In the genomic region with DNA sequence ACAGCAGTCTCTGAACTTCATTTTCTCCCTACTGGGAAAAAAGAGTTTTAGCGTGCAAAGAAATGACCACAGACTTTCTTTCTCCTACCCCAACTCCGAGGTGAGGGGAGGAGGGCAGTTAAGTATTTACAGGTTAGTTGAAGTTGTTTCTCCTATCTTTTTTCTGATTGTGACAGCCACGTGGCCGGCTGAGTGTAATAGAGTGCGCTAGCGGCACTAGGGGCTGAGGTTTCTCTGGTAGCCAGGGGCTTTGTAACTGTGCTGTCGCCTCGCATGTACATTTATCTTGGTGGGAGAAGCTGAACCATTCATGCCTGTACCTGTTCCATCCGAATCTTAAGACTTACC, we compare ENCODE assay signal across 8 cellular contexts. TPM values are rescaled to one million over a fixed set of nuclear protein-coding genes. Genes with fewer than 3 reads are reported as not detected.
DNase-seq lines count a peak whose midpoint lies in the region; ATAC-seq and TF ChIP-seq lines count a peak whose summit lies in the region.

No MANE protein-coding gene starts in this region.

- H3K9me3 Mint-ChIP-seq in Calu3 (ENCODE audit: low read depth, unreplicated experiment) (no peaks in the 10 kb centered on the region), osteocyte (ENCODE audit: unreplicated experiment) (peaks cover 1% of the 10 kb centered on the region)
- H3K9me3 Mint-ChIP-seq in activated CD4-positive, alpha-beta memory T cell treated with anti-CD3 and anti-CD28 coated beads for 36 hours, result no peaks in the 10 kb centered on the region

- TF ChIP-seq CTCF in Calu3 (IDR thresholded peaks at IDR 0.05; ENCODE audit: unreplicated experiment) (no peak), osteocyte (IDR thresholded peaks at IDR 0.05) (no peak)

- no TSS peak for BruUV-seq in Calu3 (replicated peaks; lab: Mats Ljungman, UMichigan)

- no peak for TF ChIP-seq POLR2A in erythroblast (IDR thresholded peaks at IDR 0.05; ENCODE audit: low read length)

- H3K27me3 Mint-ChIP-seq in Calu3 (ENCODE audit: unreplicated experiment) (no peaks in the 10 kb centered on the region), osteocyte (ENCODE audit: unreplicated experiment) (no peaks in the 10 kb centered on the region)
- H3K27me3 Mint-ChIP-seq in activated CD4-positive, alpha-beta memory T cell treated with anti-CD3 and anti-CD28 coated beads for 36 hours, result no peaks in the 10 kb centered on the region

- CTCF ChIA-PET in Calu3 (lab: Charles Lee), result no interaction called here
- CTCF ChIA-PET in activated CD4-positive, alpha-beta memory T cell treated with anti-CD3 and anti-CD28 coated beads for 36 hours (lab: Charles Lee), result interaction anchor here (1.4 kb wide), 1 partner anchor 26 kb away, joined by 4 read pairs; no protein-coding TSS in a partner anchor

- H3K36me3 Mint-ChIP-seq in Calu3 (ENCODE audit: insufficient read depth, unreplicated experiment) (peaks cover 30% of the 10 kb centered on the region), osteocyte (ENCODE audit: unreplicated experiment) (no peaks in the 10 kb centered on the region)
- H3K36me3 Mint-ChIP-seq in activated CD4-positive, alpha-beta memory T cell treated with anti-CD3 and anti-CD28 coated beads for 36 hours, result peaks cover 6% of the 10 kb centered on the region

- DNase-seq in Calu3 (peak; percentile 28), MV-4-11 (lab: John Stamatoyannopoulos, UW) (peak; percentile 17), erythroblast (lab: John Stamatoyannopoulos, UW) (peak; percentile 42 to 64), osteocyte (ENCODE audit: extremely low spot score, unreplicated experiment) (no peak), DMS153 (lab: John Stamatoyannopoulos, UW) (no peak)
- peak; percentile 54 for DNase-seq in activated CD4-positive, alpha-beta memory T cell treated with anti-CD3 and anti-CD28 coated beads for 36 hours

- ATAC-seq in GM21381 (IDR thresholded peaks at IDR 0.05; ENCODE audit: unreplicated experiment) (peak; percentile 17), HG03025 (IDR thresholded peaks at IDR 0.05; ENCODE audit: low FRiP score, unreplicated experiment) (no peak)

- intact Hi-C loops in Calu3 (cut with micrococcal nuclease; ENCODE audit: unreplicated experiment), result loop anchor here (2.0 kb wide), 1 partner anchor 29 kb away; no protein-coding TSS in a partner anchor
- intact Hi-C loops in activated CD4-positive, alpha-beta memory T cell treated with anti-CD3 and anti-CD28 coated beads for 36 hours (cut with micrococcal nuclease), result no loop called here

- H3K4me3 Mint-ChIP-seq in Calu3 (ENCODE audit: low read depth, unreplicated experiment) (peak overlapping the region; percentile 94), osteocyte (ENCODE audit: unreplicated experiment) (peak overlapping the region; percentile 91)
- H3K4me3 Mint-ChIP-seq in activated CD4-positive, alpha-beta memory T cell treated with anti-CD3 and anti-CD28 coated beads for 36 hours, result peak overlapping the region; percentile 94

- POLR2A ChIA-PET in activated CD4-positive, alpha-beta memory T cell treated with anti-CD3 and anti-CD28 coated beads for 36 hours (lab: Charles Lee), result interaction anchor here (1.0 kb wide), 1 partner anchor 26 kb away, joined by 4 read pairs; no protein-coding TSS in a partner anchor

- peak overlapping the region; percentile 87 for H3K27ac Mint-ChIP-seq in Calu3 (ENCODE audit: unreplicated experiment)
- peak overlapping the region; percentile 98 for H3K27ac Mint-ChIP-seq in activated CD4-positive, alpha-beta memory T cell treated with anti-CD3 and anti-CD28 coated beads for 36 hours
- H3K27ac Mint-ChIP-seq in osteocyte (ENCODE audit: unreplicated experiment), result peak overlapping the region; percentile 91

- H3K4me1 Mint-ChIP-seq in Calu3 (ENCODE audit: low read depth, unreplicated experiment) (peaks cover 16% of the 10 kb centered on the region), osteocyte (ENCODE audit: unreplicated experiment) (peaks cover 18% of the 10 kb centered on the region)
- peaks cover 43% of the 10 kb centered on the region for H3K4me1 Mint-ChIP-seq in activated CD4-positive, alpha-beta memory T cell treated with anti-CD3 and anti-CD28 coated beads for 36 hours (ENCODE audit: low read depth)

RNA-seq across cellular contexts. Expression of a gene that starts 1.3 kb away (rescaled TPM):
- 30.7 and 33.2 TPM in 2 replicates for total RNA-seq in Calu3 (2022)
- total RNA-seq in activated CD4-positive, alpha-beta memory T cell treated with anti-CD3 and anti-CD28 coated beads for 36 hours, result 10 to 100 TPM; 45.7 to 47.0 TPM
- total RNA-seq in osteocyte, result 9.9 and 11.0 TPM in 2 replicates

Comparison
In these comparisons a context has a peak if more than half of its experiments do, and no peak if none do; other contexts are left out.
1. DNase-seq: peak in Calu3 (single experiment), MV-4-11 (single experiment), activated CD4-positive, alpha-beta memory T cell treated with anti-CD3 and anti-CD28 coated beads for 36 hours (single experiment) and erythroblast (2 of 2); none in osteocyte (single experiment) and DMS153 (single experiment).
2. Peak in every context shown above with its lines, with median percentiles within 50 percentile points of each other: H3K27ac Mint-ChIP-seq and H3K4me3 Mint-ChIP-seq.